Comparison of ENCODE assay signal across 24 cellular contexts in the genomic region with DNA sequence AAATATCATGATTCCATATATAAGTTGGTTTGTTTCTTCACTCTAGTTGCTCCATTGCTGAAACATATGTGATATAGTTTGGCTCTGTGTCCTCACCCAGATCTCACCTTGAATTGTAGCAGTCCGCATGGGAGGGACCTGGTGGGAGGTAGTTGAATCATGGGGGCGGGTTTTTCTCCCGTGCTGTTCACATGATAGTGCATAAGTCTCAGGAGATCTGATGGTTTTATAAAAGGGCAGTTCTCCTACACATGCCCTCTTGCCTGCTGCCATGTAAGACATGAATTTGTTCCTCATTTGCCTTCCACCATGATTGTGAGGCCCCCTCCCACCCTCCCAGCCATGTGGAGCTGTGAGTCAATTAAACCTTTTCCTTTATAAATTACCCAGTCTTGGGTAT.
"Had no signal": no experiment of that assay in that cellular context is flagged by ENCODE, and none has a peak within 500 bp of the region (broad histone marks: within the 10 kb centered on the region; RNA-seq: fewer than 3 reads in every experiment).

No MANE protein-coding gene starts in this region.

- H3K27me3 ChIP-seq: adrenal gland, body of pancreas, brain microvascular endothelial cell, breast epithelium had no signal

- H3K4me3 ChIP-seq: adrenal gland, body of pancreas, breast epithelium had no signal

- DNase-seq: activated B cell treated with CpG ODN at 0.5 μM for 24 hours; activated CD4-positive, alpha-beta T cell treated with anti-CD3 and anti-CD28 coated beads for 4 hours; activated CD4-positive, alpha-beta T cell treated with anti-CD3 and anti-CD28 coated beads, Interleukin-2, amount 10 ng/mL, durations not matched to agents 24 days and 14 days; activated CD4-positive, alpha-beta T cell treated with anti-CD3 and anti-CD28 coated beads, Interleukin-2, amount 50 U/mL, for 1 hour; activated CD4-positive, alpha-beta T cell treated with anti-CD3 and anti-CD28 coated beads, Interleukin-2, amount 50 U/mL, for 4 hours; activated CD4-positive, CD25-positive, alpha-beta regulatory T cell treated with anti-CD3 and anti-CD28 coated beads, Interleukin-2, amount 50 U/mL, for 72 hours; activated CD8-positive, alpha-beta memory T cell treated with anti-CD3 and anti-CD28 coated beads, Interleukin-2, amount 50 U/mL, for 4 hours; activated effector memory CD4-positive, alpha-beta T cell treated with anti-CD3 and anti-CD28 coated beads, Interleukin-2, amount 50 U/mL, for 16 hours; activated gamma-delta T cell treated with Interleukin-2 at 50 U/mL for 16 hours; activated naive CD4-positive, alpha-beta T cell; activated naive CD4-positive, alpha-beta T cell treated with anti-CD3 and anti-CD28 coated beads, Interleukin-2, amount 50 U/mL, for 16 hours; activated naive CD8-positive, alpha-beta T cell treated with anti-CD3 and anti-CD28 coated beads for 36 hours; activated T-cell treated with anti-CD3 and anti-CD28 coated beads for 4 hours; activated T-cell treated with anti-CD3 and anti-CD28 coated beads, Interleukin-2, amount 50 U/mL, for 1 hour; activated T-cell treated with anti-CD3 and anti-CD28 coated beads, Interleukin-2, amount 50 U/mL, for 4 hours; amniotic stem cell; aorta; central memory CD4-positive, alpha-beta T cell; T-helper 9 cell had no signal

- H3K36me3 ChIP-seq: adrenal gland, brain microvascular endothelial cell, breast epithelium had no signal

- H3K4me1 ChIP-seq: adrenal gland, body of pancreas, breast epithelium had no signal

- H3K9me3 ChIP-seq: adrenal gland, body of pancreas, breast epithelium had no signal

- H3K27ac ChIP-seq: adrenal gland, body of pancreas, brain microvascular endothelial cell, breast epithelium, VCaP had no signal
